15 cellular contexts compared by ENCODE assay signal in genomic region chr15:38631126-38632075, GRCh38.
DNase-seq lines count a peak whose midpoint lies in the region; ATAC-seq and TF ChIP-seq lines count a peak whose summit lies in the region.
"Had no signal": no experiment of that assay in that cellular context is flagged by ENCODE, and none has a peak within 500 bp of the region (broad histone marks: within the 10 kb centered on the region; RNA-seq: fewer than 3 reads in every experiment).

No MANE protein-coding gene starts in this region.

- peak overlapping the region; percentile 30 for H3K4me3 Mint-ChIP-seq in activated naive CD4-positive, alpha-beta T cell treated with anti-CD3 and anti-CD28 coated beads for 36 hours
- no peak overlapping the region for H3K4me3 Mint-ChIP-seq in activated B cell treated with CpG ODN at 0.5 μM for 24 hours
- H3K4me3 Mint-ChIP-seq in stimulated activated naive B cell treated with anti-CD40 and anti-IgM and Interleukin-4, amounts not matched to agents 10 μg/mL and 1 μg/mL and 100 μg/mL, for 72 hours: peak overlapping the region; percentile 5 to 9
- H3K4me3 Mint-ChIP-seq: effector memory CD8-positive, alpha-beta T cell; neural crest cell had no signal

- no peaks in the 10 kb centered on the region for H3K9me3 Mint-ChIP-seq in activated naive CD4-positive, alpha-beta T cell treated with anti-CD3 and anti-CD28 coated beads for 36 hours
- H3K9me3 Mint-ChIP-seq in activated B cell treated with CpG ODN at 0.5 μM for 24 hours: no peaks in the 10 kb centered on the region
- no peaks in the 10 kb centered on the region for H3K9me3 Mint-ChIP-seq in stimulated activated naive B cell treated with anti-CD40 and anti-IgM and Interleukin-4, amounts not matched to agents 10 μg/mL and 1 μg/mL and 100 μg/mL, for 72 hours
- H3K9me3 Mint-ChIP-seq: effector memory CD8-positive, alpha-beta T cell; neural crest cell had no signal

- peak; percentile 27 for DNase-seq in activated naive CD4-positive, alpha-beta T cell treated with anti-CD3 and anti-CD28 coated beads for 36 hours
- DNase-seq in activated naive CD4-positive, alpha-beta T cell treated with Interleukin-2 at 50 U/mL for 16 hours: no peak
- no peak for DNase-seq in activated B cell treated with CpG ODN at 0.5 μM for 24 hours
- no peak for DNase-seq in stimulated activated naive B cell treated with anti-CD40 and anti-IgM and Interleukin-4, amounts not matched to agents 10 μg/mL and 1 μg/mL and 100 μg/mL, for 72 hours
- no peak for DNase-seq in left lobe of liver (ENCODE audit: low spot score)
- no peak for DNase-seq in left ventricle myocardium superior
- DNase-seq: DMS53; effector memory CD8-positive, alpha-beta T cell; mammary epithelial cell; NCI-H2227 treated with DMSO at 0.1 percent for 48 hours; stimulated activated CD4-positive, alpha-beta T cell treated with anti-CD3 and anti-CD28 coated beads, Interleukin-1b, Interleukin-23, amount 100 ng/mL, for 48 hours; upper lobe of left lung had no signal

- CTCF ChIA-PET in activated naive CD4-positive, alpha-beta T cell treated with anti-CD3 and anti-CD28 coated beads for 36 hours (lab: Charles Lee): interaction anchor here (0.7 to 2.7 kb wide), 14 partner anchors 13 to 142 kb away, joined by 3 to 16 read pairs (median 4); no protein-coding TSS in a partner anchor
- CTCF ChIA-PET in activated B cell treated with CpG ODN at 0.5 μM for 24 hours (lab: Charles Lee): interaction anchor here (1.3 to 1.5 kb wide), 2 partner anchors 17 to 67 kb away, joined by 5 read pairs; no protein-coding TSS in a partner anchor

- intact Hi-C loops in activated naive CD4-positive, alpha-beta T cell treated with anti-CD3 and anti-CD28 coated beads for 36 hours (cut with micrococcal nuclease): loop anchor here (1.0 to 5.0 kb wide), 5 partner anchors 19 to 69 kb away; no protein-coding TSS in a partner anchor
- intact Hi-C loops in activated B cell treated with CpG ODN at 0.5 μM for 24 hours (cut with micrococcal nuclease): no loop called here
- intact Hi-C loops in left ventricle myocardium superior (cut with micrococcal nuclease): no loop called here

- H3K36me3 Mint-ChIP-seq in activated naive CD4-positive, alpha-beta T cell treated with anti-CD3 and anti-CD28 coated beads for 36 hours (ENCODE audit: low read depth): no peaks in the 10 kb centered on the region
- H3K36me3 Mint-ChIP-seq in activated B cell treated with CpG ODN at 0.5 μM for 24 hours (ENCODE audit: low read depth): no peaks in the 10 kb centered on the region
- H3K36me3 Mint-ChIP-seq in stimulated activated naive B cell treated with anti-CD40 and anti-IgM and Interleukin-4, amounts not matched to agents 10 μg/mL and 1 μg/mL and 100 μg/mL, for 72 hours: no peaks in the 10 kb centered on the region

- peaks cover 50% of the 10 kb centered on the region for H3K4me1 Mint-ChIP-seq in activated naive CD4-positive, alpha-beta T cell treated with anti-CD3 and anti-CD28 coated beads for 36 hours (ENCODE audit: low read depth)
- peaks cover 14% of the 10 kb centered on the region for H3K4me1 Mint-ChIP-seq in activated B cell treated with CpG ODN at 0.5 μM for 24 hours
- H3K4me1 Mint-ChIP-seq in stimulated activated naive B cell treated with anti-CD40 and anti-IgM and Interleukin-4, amounts not matched to agents 10 μg/mL and 1 μg/mL and 100 μg/mL, for 72 hours: peaks cover 12 to 46% of the 10 kb centered on the region in 2 donors

- no peaks in the 10 kb centered on the region for H3K27me3 Mint-ChIP-seq in activated naive CD4-positive, alpha-beta T cell treated with anti-CD3 and anti-CD28 coated beads for 36 hours (ENCODE audit: low read depth)
- no peaks in the 10 kb centered on the region for H3K27me3 Mint-ChIP-seq in activated B cell treated with CpG ODN at 0.5 μM for 24 hours
- no peaks in the 10 kb centered on the region for H3K27me3 Mint-ChIP-seq in stimulated activated naive B cell treated with anti-CD40 and anti-IgM and Interleukin-4, amounts not matched to agents 10 μg/mL and 1 μg/mL and 100 μg/mL, for 72 hours
- H3K27me3 Mint-ChIP-seq: effector memory CD8-positive, alpha-beta T cell had no signal

- ATAC-seq in HG02610 (IDR thresholded peaks at IDR 0.05; ENCODE audit: unreplicated experiment) (peak; percentile 53), activated B cell treated with CpG ODN at 0.5 μM for 24 hours (ENCODE audit: low read depth) (peak; percentile 34), HG02938 (IDR thresholded peaks at IDR 0.05; ENCODE audit: unreplicated experiment) (no peak), left lobe of liver (no peak), left ventricle myocardium superior (no peak)
- ATAC-seq in stimulated activated naive B cell treated with anti-CD40 and anti-IgM and Interleukin-4, amounts not matched to agents 10 μg/mL and 1 μg/mL and 100 μg/mL, for 72 hours (replicated peaks): peak; percentile 73 to 78
- ATAC-seq: effector memory CD8-positive, alpha-beta T cell had no signal

- peak overlapping the region; percentile 85 for H3K27ac Mint-ChIP-seq in activated naive CD4-positive, alpha-beta T cell treated with anti-CD3 and anti-CD28 coated beads for 36 hours
- H3K27ac Mint-ChIP-seq in activated B cell treated with CpG ODN at 0.5 μM for 24 hours: peak overlapping the region; percentile 54
- H3K27ac Mint-ChIP-seq in stimulated activated naive B cell treated with anti-CD40 and anti-IgM and Interleukin-4, amounts not matched to agents 10 μg/mL and 1 μg/mL and 100 μg/mL, for 72 hours: peak overlapping the region; percentile 52
- H3K27ac Mint-ChIP-seq: effector memory CD8-positive, alpha-beta T cell had no signal

- POLR2A ChIA-PET in activated B cell treated with CpG ODN at 0.5 μM for 24 hours (lab: Charles Lee): interaction anchor here (0.6 kb wide), 1 partner anchor 9 kb away, joined by 3 read pairs; no protein-coding TSS in a partner anchor

- no peak for TF ChIP-seq CTCF in activated B cell treated with CpG ODN at 0.5 μM for 24 hours (IDR thresholded peaks at IDR 0.05)

Comparison
In these comparisons a context has a peak if more than half of its experiments do, and no peak if none do; other contexts are left out.
1. ATAC-seq: peak in HG02610 (single experiment), activated B cell treated with CpG ODN at 0.5 μM for 24 hours (single experiment) and stimulated activated naive B cell treated with anti-CD40 and anti-IgM and Interleukin-4, amounts not matched to agents 10 μg/mL and 1 μg/mL and 100 μg/mL, for 72 hours (2 of 2); none in HG02938 (single experiment), left lobe of liver (single experiment) and left ventricle myocardium superior (single experiment).
2. Peak in every context shown above with its lines, with median percentiles within 50 percentile points of each other: H3K27ac Mint-ChIP-seq.